In the genomic region with DNA sequence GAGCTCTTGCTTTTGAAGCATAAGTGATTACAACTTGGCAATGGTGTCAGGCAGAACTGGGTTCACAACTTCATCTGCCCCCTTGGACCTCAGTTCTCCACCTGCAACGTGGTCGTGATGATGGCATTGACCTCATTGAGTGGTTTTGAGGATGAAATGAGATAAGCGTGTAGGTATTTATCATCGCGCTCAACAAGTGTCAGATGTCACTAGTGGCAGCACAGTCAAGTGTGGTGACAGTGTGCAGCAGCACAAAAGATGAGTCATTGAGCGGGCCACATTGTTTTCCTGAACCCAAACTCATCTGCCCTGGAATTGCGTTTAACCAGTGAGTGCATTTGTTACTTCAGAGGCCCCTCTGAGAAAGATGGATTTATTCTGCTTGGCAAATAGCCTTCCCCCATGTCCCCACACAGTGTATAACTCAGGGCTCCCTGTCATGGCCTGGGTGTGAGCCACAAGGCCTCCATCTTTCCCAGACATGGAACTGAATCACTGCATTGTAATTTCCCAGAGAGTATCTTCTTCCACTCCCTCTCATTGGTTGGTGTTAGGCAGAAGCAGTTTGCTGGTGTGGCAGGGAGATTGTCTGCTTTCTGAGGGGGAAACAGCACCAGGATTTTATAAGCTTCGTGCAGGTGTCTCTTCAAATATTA, we compare ENCODE assay signal across 17 cellular contexts. TPM values are rescaled to one million over a fixed set of nuclear protein-coding genes. Genes with fewer than 3 reads are reported as not detected.
DNase-seq lines count a peak whose midpoint lies in the region; ATAC-seq and TF ChIP-seq lines count a peak whose summit lies in the region.
"Had no signal": no experiment of that assay in that cellular context is flagged by ENCODE, and none has a peak within 500 bp of the region (broad histone marks: within the 10 kb centered on the region; RNA-seq: fewer than 3 reads in every experiment).

No MANE protein-coding gene starts in this region.

- H3K27me3 Mint-ChIP-seq in activated CD4-positive, alpha-beta T cell treated with anti-CD3 and anti-CD28 coated beads, Interleukin-2, amount 10 ng/mL, durations not matched to agents 24 days and 14 days: peaks cover 16% of the 10 kb centered on the region
- H3K27me3 Mint-ChIP-seq in Caco-2 (ENCODE audit: insufficient read depth, unreplicated experiment): no peaks in the 10 kb centered on the region

- no peaks in the 10 kb centered on the region for H3K36me3 ChIP-seq in ACC112 (ENCODE audit: insufficient read depth, low read length)
- no peaks in the 10 kb centered on the region for H3K36me3 ChIP-seq in liver (ENCODE audit: control insufficient read depth in 4 of 4, insufficient read depth in 3 of 4, low read depth in 1 of 4, low read length in 3 of 4)
- no peaks in the 10 kb centered on the region for H3K36me3 ChIP-seq in Caco-2 (ENCODE audit: control insufficient read depth, insufficient read depth, low read length)
- H3K36me3 ChIP-seq: adrenal gland had no signal

- H2AFZ ChIP-seq in ACC112 (ENCODE audit: low read length, unreplicated experiment): no peak overlapping the region

- H3K4me1 ChIP-seq in ACC112 (ENCODE audit: control insufficient read depth, insufficient read depth, low read length, unreplicated experiment) (peaks cover 13% of the 10 kb centered on the region), liver (ENCODE audit: control insufficient read depth in 4 of 4, insufficient read depth in 4 of 4, low read length in 3 of 4) (peaks cover 3 to 26% (median 22%) of the 10 kb centered on the region in 4 donors), Caco-2 (0 out of 2 replicates have a peak, but pooled peaks cover 4% of the 10 kb centered on the region)
- H3K4me1 ChIP-seq: adrenal gland had no signal

- H3K4me1 Mint-ChIP-seq in activated CD4-positive, alpha-beta T cell treated with anti-CD3 and anti-CD28 coated beads, Interleukin-2, amount 10 ng/mL, durations not matched to agents 24 days and 14 days: no peaks in the 10 kb centered on the region
- no peaks in the 10 kb centered on the region for H3K4me1 Mint-ChIP-seq in Caco-2 (ENCODE audit: low read depth, unreplicated experiment)
- H3K4me1 Mint-ChIP-seq: activated B cell treated with CpG ODN at 0.5 μM for 24 hours, T-helper 17 cell had no signal

- no peak overlapping the region for H3K27ac Mint-ChIP-seq in activated CD4-positive, alpha-beta T cell treated with anti-CD3 and anti-CD28 coated beads, Interleukin-2, amount 10 ng/mL, durations not matched to agents 24 days and 14 days
- H3K27ac Mint-ChIP-seq in Caco-2 (ENCODE audit: unreplicated experiment): no peak overlapping the region
- H3K27ac Mint-ChIP-seq: activated B cell treated with CpG ODN at 0.5 μM for 24 hours, T-helper 17 cell had no signal

- peaks cover 3% of the 10 kb centered on the region for H3K9me3 Mint-ChIP-seq in activated CD4-positive, alpha-beta T cell treated with anti-CD3 and anti-CD28 coated beads, Interleukin-2, amount 10 ng/mL, durations not matched to agents 24 days and 14 days
- peaks cover 5% of the 10 kb centered on the region for H3K9me3 Mint-ChIP-seq in Caco-2 (ENCODE audit: unreplicated experiment)

- BruUV-seq in Caco-2 (replicated peaks; lab: Mats Ljungman, UMichigan): no TSS peak

- DNase-seq in DMS53 treated with DMSO at 0.1 percent for 48 hours (lab: John Stamatoyannopoulos, UW; ENCODE audit: unreplicated experiment) (peak; percentile 69), amniotic epithelial cell (ENCODE audit: low read depth) (peak; percentile 56), caudate nucleus (lab: John Stamatoyannopoulos, UW) (no peak), Caco-2 (no peak)
- DNase-seq in activated CD4-positive, alpha-beta T cell treated with anti-CD3 and anti-CD28 coated beads, Interleukin-2, amount 10 ng/mL, durations not matched to agents 24 days and 14 days: no peak
- DNase-seq: activated B cell treated with CpG ODN at 0.5 μM for 24 hours; activated effector memory CD4-positive, alpha-beta T cell treated with anti-CD3 and anti-CD28 coated beads, Interleukin-2, amount 50 U/mL, for 16 hours; Karpas-422; NCI-H146; occipital lobe; SHP77; stimulated activated CD4-positive, alpha-beta T cell treated with anti-CD3 and anti-CD28 coated beads, Interleukin-2, amount 100 ng/mL, for 48 hours; T-helper 17 cell had no signal

- TF ChIP-seq RAD21 in liver (IDR thresholded peaks at IDR 0.05): no peak

- no peak for ATAC-seq in HG03457 (IDR thresholded peaks at IDR 0.05; ENCODE audit: unreplicated experiment)
- ATAC-seq: T-helper 17 cell had no signal

- H3K27me3 ChIP-seq in ACC112 (ENCODE audit: insufficient read depth, low read length) (no peaks in the 10 kb centered on the region), liver (ENCODE audit: control insufficient read depth in 4 of 4, insufficient read depth in 4 of 4, low read length in 3 of 4) (no peaks in the 10 kb centered on the region), Caco-2 (replicated peaks; ENCODE audit: control insufficient read depth, insufficient read depth, low read length) (no peaks in the 10 kb centered on the region)
- H3K27me3 ChIP-seq: adrenal gland had no signal

- no peaks in the 10 kb centered on the region for H3K9me3 ChIP-seq in liver (ENCODE audit: control insufficient read depth in 4 of 4, low read length in 3 of 4)
- H3K9me3 ChIP-seq in Caco-2: no peaks in the 10 kb centered on the region
- H3K9me3 ChIP-seq: adrenal gland had no signal

- H3K4me3 ChIP-seq in ACC112 (ENCODE audit: low read depth, low read length) (no peak overlapping the region), liver (ENCODE audit: low read depth in 1 of 3, low read length in 3 of 3) (no peak overlapping the region), Caco-2 (ENCODE audit: low read depth, low read length) (no peak overlapping the region)
- H3K4me3 ChIP-seq: adrenal gland had no signal

- TF ChIP-seq CTCF in liver (IDR thresholded peaks at IDR 0.05; ENCODE audit: low read depth, low read length, missing input control) (no peak), Caco-2 (IDR thresholded peaks at IDR 0.05; ENCODE audit: insufficient read depth in 1 of 2, low read depth in 1 of 2, low read length in 1 of 2, severe bottlenecking in 1 of 2, unreplicated experiment in 1 of 2) (no peak)

- CTCF ChIA-PET in Caco-2 (lab: Charles Lee): no interaction called here

- H3K27ac ChIP-seq in ACC112 (ENCODE audit: low read depth, low read length) (peak overlapping the region; percentile 38; the same call in 1 of the 2 replicates), liver (ENCODE audit: low read depth in 1 of 2, low read length in 2 of 2) (peak overlapping the region in 1 of 2 donors; percentile 15), caudate nucleus (ENCODE audit: low read depth, low read length) (no peak overlapping the region)
- H3K27ac ChIP-seq: adrenal gland had no signal

- H3K36me3 Mint-ChIP-seq in activated CD4-positive, alpha-beta T cell treated with anti-CD3 and anti-CD28 coated beads, Interleukin-2, amount 10 ng/mL, durations not matched to agents 24 days and 14 days (ENCODE audit: low read depth): no peaks in the 10 kb centered on the region
- H3K36me3 Mint-ChIP-seq in Caco-2 (ENCODE audit: insufficient read depth, unreplicated experiment): no peaks in the 10 kb centered on the region

- intact Hi-C loops in activated CD4-positive, alpha-beta T cell treated with anti-CD3 and anti-CD28 coated beads, Interleukin-2, amount 10 ng/mL, durations not matched to agents 24 days and 14 days (cut with micrococcal nuclease): no loop called here
- intact Hi-C loops in Caco-2 (cut with micrococcal nuclease; ENCODE audit: unreplicated experiment): no loop called here

- 77% methylated on average over 8 of the region's 8 CpGs for WGBS in liver

- no peak overlapping the region for H3K4me3 Mint-ChIP-seq in activated CD4-positive, alpha-beta T cell treated with anti-CD3 and anti-CD28 coated beads, Interleukin-2, amount 10 ng/mL, durations not matched to agents 24 days and 14 days
- H3K4me3 Mint-ChIP-seq in Caco-2 (ENCODE audit: unreplicated experiment): no peak overlapping the region
- H3K4me3 Mint-ChIP-seq: activated B cell treated with CpG ODN at 0.5 μM for 24 hours, T-helper 17 cell had no signal

- H3K79me2 ChIP-seq in ACC112 (ENCODE audit: control insufficient read depth, insufficient read depth, low read length, unreplicated experiment): no peaks in the 10 kb centered on the region

- POLR2A ChIA-PET in Caco-2 (lab: Charles Lee): no interaction called here

- H3K9ac ChIP-seq in liver (ENCODE audit: low read depth in 1 of 2, low read length in 2 of 2): no peak overlapping the region

TF ChIP-seq in liver, 16 proteins besides CTCF, POLR2A, EP300 and RAD21:
- peak in 1 of 2 donors; percentile 10 for TF ChIP-seq RXRA (IDR thresholded peaks at IDR 0.05)
- TF ChIP-seq HNF4A (conservative IDR thresholded peaks at IDR 0.05): peak; percentile 10 to 46
- TF ChIP-seq SP1 (IDR thresholded peaks at IDR 0.05): no peak

RNA-seq across cellular contexts. Expression of gene IRX3, which starts 20.9 kb away (rescaled TPM):
- under 1 TPM in 1 of 2 donors, not detected in 1; 0.59 TPM for total RNA-seq in liver
- polyA plus RNA-seq in liver: under 1 TPM in 1 of 2 donors, not detected in 1; 0.53 TPM
- total RNA-seq in activated CD4-positive, alpha-beta T cell treated with anti-CD3 and anti-CD28 coated beads, Interleukin-2, amount 10 ng/mL, durations not matched to agents 24 days and 14 days: 0.43 and 1.4 TPM in 2 replicates
- 63.2 and 73.3 TPM in 2 replicates for total RNA-seq in Caco-2 (2022)
- total RNA-seq: activated B cell treated with CpG ODN at 0.5 μM for 24 hours, occipital lobe had no signal

Comparison
In these comparisons a context has a peak if more than half of its experiments do, and no peak if none do; other contexts are left out.
1. DNase-seq: peak in DMS53 treated with DMSO at 0.1 percent for 48 hours (single experiment) and amniotic epithelial cell (single experiment); none in caudate nucleus (0 of 61), activated CD4-positive, alpha-beta T cell treated with anti-CD3 and anti-CD28 coated beads, Interleukin-2, amount 10 ng/mL, durations not matched to agents 24 days and 14 days (single experiment) and Caco-2 (0 of 2).
2. RNA of gene IRX3, which starts 20.9 kb away (total RNA-seq): 63.2 to 73.3 TPM in Caco-2; 0.43 to 1.4 TPM in activated CD4-positive, alpha-beta T cell treated with anti-CD3 and anti-CD28 coated beads, Interleukin-2, amount 10 ng/mL, durations not matched to agents 24 days and 14 days and 0.59 TPM in liver; every median in the first group is over 10 times any median in the second.